ENCODE assay signal across 1 cellular context in the genomic region with DNA sequence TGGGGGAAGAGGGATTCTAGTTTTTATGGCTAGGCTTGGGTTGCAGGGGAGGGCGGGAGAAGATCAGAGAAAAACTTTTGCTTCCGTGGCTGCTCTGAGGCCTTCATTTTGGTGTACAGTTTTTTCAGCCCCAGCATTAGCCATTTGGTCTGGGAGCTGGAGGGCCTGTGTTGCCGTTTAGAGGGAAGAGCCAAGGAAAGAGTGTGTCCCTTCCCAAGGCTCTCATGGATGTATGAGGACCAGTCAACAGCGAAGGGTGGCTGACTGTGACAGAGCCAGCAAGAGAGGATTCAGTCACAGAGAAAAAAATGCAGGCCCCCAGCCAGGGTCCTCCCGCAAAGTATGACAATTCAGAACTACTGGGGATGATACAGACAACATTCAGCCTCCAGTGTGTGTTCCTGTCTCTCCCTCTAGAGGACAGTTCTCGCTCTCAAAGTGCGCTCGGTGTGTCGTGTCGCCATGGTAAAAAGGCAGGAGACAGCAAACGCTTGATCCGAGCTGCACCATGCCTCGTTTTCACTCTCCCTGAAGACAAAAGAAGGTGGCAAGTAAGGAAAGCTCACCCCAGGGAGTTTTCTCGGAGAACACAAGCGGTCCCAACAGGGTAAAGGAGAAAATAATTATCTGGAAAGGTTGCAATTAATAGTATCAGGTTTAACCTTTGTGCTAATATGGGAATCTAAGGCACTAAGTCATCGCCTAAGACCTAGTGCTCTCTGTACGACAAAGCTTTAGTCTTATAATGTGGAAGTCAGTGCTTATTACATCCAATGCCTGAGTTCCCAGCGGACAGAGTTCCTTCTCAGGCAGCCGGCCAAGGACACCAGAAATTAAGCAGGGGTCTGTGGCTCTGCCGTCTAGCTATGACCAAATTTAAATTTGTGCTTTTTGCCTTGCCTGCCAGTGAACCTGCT.
TF ChIP-seq lines count a peak whose summit lies in the region.

No MANE protein-coding gene starts in this region.

TF ChIP-seq in K562, 482 proteins besides CTCF, POLR2A, EP300 and RAD21 (continued from another document and continues in another):
- TF ChIP-seq, protein P1, sequence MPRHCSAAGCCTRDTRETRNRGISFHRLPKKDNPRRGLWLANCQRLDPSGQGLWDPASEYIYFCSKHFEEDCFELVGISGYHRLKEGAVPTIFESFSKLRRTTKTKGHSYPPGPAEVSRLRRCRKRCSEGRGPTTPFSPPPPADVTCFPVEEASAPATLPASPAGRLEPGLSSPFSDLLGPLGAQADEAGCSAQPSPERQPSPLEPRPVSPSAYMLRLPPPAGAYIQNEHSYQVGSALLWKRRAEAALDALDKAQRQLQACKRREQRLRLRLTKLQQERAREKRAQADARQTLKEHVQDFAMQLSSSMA (CRISPR knock-in tag; IDR thresholded peaks at IDR 0.05) = no peak
- TF ChIP-seq, protein P2, sequence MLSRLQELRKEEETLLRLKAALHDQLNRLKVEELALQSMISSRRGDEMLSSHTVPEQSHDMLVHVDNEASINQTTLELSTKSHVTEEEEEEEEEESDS (CRISPR knock-in tag; IDR thresholded peaks at IDR 0.05) = no peak
- TF ChIP-seq EZH2 (IDR thresholded peaks at IDR 0.05; ENCODE audit: borderline replicate concordance, low read depth, low read length) = no peak
- TF ChIP-seq, protein P3, sequence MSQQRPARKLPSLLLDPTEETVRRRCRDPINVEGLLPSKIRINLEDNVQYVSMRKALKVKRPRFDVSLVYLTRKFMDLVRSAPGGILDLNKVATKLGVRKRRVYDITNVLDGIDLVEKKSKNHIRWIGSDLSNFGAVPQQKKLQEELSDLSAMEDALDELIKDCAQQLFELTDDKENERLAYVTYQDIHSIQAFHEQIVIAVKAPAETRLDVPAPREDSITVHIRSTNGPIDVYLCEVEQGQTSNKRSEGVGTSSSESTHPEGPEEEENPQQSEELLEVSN (IDR thresholded peaks at IDR 0.05; ENCODE audit: borderline replicate concordance in 1 of 2, extremely low read depth in 1 of 2, insufficient read depth in 1 of 2, insufficient read length in 1 of 2, low read depth in 1 of 2, low read length in 1 of 2, poor library complexity in 1 of 2, severe bottlenecking in 1 of 2) = no peak
- peak; percentile 49 for TF ChIP-seq CTBP1 (IDR thresholded peaks at IDR 0.05; ENCODE audit: borderline replicate concordance)
- no peak for TF ChIP-seq KAT2B (IDR thresholded peaks at IDR 0.05; ENCODE audit: low read depth, low read length)
- TF ChIP-seq, protein P4, sequence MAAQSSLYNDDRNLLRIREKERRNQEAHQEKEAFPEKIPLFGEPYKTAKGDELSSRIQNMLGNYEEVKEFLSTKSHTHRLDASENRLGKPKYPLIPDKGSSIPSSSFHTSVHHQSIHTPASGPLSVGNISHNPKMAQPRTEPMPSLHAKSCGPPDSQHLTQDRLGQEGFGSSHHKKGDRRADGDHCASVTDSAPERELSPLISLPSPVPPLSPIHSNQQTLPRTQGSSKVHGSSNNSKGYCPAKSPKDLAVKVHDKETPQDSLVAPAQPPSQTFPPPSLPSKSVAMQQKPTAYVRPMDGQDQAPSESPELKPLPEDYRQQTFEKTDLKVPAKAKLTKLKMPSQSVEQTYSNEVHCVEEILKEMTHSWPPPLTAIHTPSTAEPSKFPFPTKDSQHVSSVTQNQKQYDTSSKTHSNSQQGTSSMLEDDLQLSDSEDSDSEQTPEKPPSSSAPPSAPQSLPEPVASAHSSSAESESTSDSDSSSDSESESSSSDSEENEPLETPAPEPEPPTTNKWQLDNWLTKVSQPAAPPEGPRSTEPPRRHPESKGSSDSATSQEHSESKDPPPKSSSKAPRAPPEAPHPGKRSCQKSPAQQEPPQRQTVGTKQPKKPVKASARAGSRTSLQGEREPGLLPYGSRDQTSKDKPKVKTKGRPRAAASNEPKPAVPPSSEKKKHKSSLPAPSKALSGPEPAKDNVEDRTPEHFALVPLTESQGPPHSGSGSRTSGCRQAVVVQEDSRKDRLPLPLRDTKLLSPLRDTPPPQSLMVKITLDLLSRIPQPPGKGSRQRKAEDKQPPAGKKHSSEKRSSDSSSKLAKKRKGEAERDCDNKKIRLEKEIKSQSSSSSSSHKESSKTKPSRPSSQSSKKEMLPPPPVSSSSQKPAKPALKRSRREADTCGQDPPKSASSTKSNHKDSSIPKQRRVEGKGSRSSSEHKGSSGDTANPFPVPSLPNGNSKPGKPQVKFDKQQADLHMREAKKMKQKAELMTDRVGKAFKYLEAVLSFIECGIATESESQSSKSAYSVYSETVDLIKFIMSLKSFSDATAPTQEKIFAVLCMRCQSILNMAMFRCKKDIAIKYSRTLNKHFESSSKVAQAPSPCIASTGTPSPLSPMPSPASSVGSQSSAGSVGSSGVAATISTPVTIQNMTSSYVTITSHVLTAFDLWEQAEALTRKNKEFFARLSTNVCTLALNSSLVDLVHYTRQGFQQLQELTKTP (IDR thresholded peaks at IDR 0.05; ENCODE audit: low read depth in 1 of 2, partially characterized antibody in 2 of 2) = no peak
- no peak for TF ChIP-seq RAD51 (IDR thresholded peaks at IDR 0.05; ENCODE audit: borderline replicate concordance, low read depth)
- TF ChIP-seq FOXK2 (conservative IDR thresholded peaks at IDR 0.05 in 1 of 2, IDR thresholded peaks at IDR 0.05 in 1 of 2; ENCODE audit: low read depth in 2 of 2) = no peak
- TF ChIP-seq POLR2AphosphoS2 (IDR thresholded peaks at IDR 0.05; ENCODE audit: low read length) = no peak
- no peak for TF ChIP-seq CEBPG (CRISPR knock-in tag; IDR thresholded peaks at IDR 0.05)
- no peak for TF ChIP-seq CEBPG (tag; conservative IDR thresholded peaks at IDR 0.05 in 1 of 2, IDR thresholded peaks at IDR 0.05 in 1 of 2)
- peak in 1 of 3 experiments; percentile 6 for TF ChIP-seq YY1 (IDR thresholded peaks at IDR 0.05; ENCODE audit: borderline replicate concordance in 1 of 3, control insufficient read depth in 1 of 3, extremely low read depth in 1 of 3, insufficient read depth in 3 of 3, insufficient read length in 1 of 3, insufficient replicate concordance in 2 of 3, low read depth in 1 of 3, low read length in 2 of 3)
- TF ChIP-seq TEAD2 (tag; IDR thresholded peaks at IDR 0.05) = no peak
- TF ChIP-seq CCNT2 (IDR thresholded peaks at IDR 0.05; ENCODE audit: borderline replicate concordance, extremely low read depth, insufficient read length, low read depth, low read length) = no peak
- TF ChIP-seq DIDO1 (tag; IDR thresholded peaks at IDR 0.05; ENCODE audit: low read depth) = no peak
- peak; percentile 44; the same call in 1 of the 2 replicates for TF ChIP-seq CBX1 (IDR thresholded peaks at IDR 0.05; ENCODE audit: low read depth)
- TF ChIP-seq SMARCC2 (IDR thresholded peaks at IDR 0.05; ENCODE audit: low read depth) = no peak
- TF ChIP-seq, protein P5, sequence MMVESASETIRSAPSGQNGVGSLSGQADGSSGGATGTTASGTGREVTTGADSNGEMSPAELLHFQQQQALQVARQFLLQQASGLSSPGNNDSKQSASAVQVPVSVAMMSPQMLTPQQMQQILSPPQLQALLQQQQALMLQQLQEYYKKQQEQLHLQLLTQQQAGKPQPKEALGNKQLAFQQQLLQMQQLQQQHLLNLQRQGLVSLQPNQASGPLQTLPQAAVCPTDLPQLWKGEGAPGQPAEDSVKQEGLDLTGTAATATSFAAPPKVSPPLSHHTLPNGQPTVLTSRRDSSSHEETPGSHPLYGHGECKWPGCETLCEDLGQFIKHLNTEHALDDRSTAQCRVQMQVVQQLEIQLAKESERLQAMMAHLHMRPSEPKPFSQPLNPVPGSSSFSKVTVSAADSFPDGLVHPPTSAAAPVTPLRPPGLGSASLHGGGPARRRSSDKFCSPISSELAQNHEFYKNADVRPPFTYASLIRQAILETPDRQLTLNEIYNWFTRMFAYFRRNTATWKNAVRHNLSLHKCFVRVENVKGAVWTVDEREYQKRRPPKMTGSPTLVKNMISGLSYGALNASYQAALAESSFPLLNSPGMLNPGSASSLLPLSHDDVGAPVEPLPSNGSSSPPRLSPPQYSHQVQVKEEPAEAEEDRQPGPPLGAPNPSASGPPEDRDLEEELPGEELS (CRISPR knock-in tag; IDR thresholded peaks at IDR 0.05; ENCODE audit: borderline replicate concordance) = no peak
- TF ChIP-seq HDAC8 (tag; IDR thresholded peaks at IDR 0.05) = no peak
- no peak for TF ChIP-seq NR2C2 (CRISPR knock-in tag; IDR thresholded peaks at IDR 0.05)
- TF ChIP-seq NR2C2 (tag; IDR thresholded peaks at IDR 0.05) = no peak
- TF ChIP-seq ARID1B (IDR thresholded peaks at IDR 0.05) = no peak
- TF ChIP-seq ZNF311 (CRISPR knock-in tag; IDR thresholded peaks at IDR 0.05) = no peak
- TF ChIP-seq, protein P6, sequence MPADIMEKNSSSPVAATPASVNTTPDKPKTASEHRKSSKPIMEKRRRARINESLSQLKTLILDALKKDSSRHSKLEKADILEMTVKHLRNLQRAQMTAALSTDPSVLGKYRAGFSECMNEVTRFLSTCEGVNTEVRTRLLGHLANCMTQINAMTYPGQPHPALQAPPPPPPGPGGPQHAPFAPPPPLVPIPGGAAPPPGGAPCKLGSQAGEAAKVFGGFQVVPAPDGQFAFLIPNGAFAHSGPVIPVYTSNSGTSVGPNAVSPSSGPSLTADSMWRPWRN (IDR thresholded peaks at IDR 0.05; ENCODE audit: low read depth) = no peak
- peak; percentile 33; the same call in 1 of the 2 replicates for TF ChIP-seq FOSL1 (tag; conservative IDR thresholded peaks at IDR 0.05)
- TF ChIP-seq, protein P7, sequence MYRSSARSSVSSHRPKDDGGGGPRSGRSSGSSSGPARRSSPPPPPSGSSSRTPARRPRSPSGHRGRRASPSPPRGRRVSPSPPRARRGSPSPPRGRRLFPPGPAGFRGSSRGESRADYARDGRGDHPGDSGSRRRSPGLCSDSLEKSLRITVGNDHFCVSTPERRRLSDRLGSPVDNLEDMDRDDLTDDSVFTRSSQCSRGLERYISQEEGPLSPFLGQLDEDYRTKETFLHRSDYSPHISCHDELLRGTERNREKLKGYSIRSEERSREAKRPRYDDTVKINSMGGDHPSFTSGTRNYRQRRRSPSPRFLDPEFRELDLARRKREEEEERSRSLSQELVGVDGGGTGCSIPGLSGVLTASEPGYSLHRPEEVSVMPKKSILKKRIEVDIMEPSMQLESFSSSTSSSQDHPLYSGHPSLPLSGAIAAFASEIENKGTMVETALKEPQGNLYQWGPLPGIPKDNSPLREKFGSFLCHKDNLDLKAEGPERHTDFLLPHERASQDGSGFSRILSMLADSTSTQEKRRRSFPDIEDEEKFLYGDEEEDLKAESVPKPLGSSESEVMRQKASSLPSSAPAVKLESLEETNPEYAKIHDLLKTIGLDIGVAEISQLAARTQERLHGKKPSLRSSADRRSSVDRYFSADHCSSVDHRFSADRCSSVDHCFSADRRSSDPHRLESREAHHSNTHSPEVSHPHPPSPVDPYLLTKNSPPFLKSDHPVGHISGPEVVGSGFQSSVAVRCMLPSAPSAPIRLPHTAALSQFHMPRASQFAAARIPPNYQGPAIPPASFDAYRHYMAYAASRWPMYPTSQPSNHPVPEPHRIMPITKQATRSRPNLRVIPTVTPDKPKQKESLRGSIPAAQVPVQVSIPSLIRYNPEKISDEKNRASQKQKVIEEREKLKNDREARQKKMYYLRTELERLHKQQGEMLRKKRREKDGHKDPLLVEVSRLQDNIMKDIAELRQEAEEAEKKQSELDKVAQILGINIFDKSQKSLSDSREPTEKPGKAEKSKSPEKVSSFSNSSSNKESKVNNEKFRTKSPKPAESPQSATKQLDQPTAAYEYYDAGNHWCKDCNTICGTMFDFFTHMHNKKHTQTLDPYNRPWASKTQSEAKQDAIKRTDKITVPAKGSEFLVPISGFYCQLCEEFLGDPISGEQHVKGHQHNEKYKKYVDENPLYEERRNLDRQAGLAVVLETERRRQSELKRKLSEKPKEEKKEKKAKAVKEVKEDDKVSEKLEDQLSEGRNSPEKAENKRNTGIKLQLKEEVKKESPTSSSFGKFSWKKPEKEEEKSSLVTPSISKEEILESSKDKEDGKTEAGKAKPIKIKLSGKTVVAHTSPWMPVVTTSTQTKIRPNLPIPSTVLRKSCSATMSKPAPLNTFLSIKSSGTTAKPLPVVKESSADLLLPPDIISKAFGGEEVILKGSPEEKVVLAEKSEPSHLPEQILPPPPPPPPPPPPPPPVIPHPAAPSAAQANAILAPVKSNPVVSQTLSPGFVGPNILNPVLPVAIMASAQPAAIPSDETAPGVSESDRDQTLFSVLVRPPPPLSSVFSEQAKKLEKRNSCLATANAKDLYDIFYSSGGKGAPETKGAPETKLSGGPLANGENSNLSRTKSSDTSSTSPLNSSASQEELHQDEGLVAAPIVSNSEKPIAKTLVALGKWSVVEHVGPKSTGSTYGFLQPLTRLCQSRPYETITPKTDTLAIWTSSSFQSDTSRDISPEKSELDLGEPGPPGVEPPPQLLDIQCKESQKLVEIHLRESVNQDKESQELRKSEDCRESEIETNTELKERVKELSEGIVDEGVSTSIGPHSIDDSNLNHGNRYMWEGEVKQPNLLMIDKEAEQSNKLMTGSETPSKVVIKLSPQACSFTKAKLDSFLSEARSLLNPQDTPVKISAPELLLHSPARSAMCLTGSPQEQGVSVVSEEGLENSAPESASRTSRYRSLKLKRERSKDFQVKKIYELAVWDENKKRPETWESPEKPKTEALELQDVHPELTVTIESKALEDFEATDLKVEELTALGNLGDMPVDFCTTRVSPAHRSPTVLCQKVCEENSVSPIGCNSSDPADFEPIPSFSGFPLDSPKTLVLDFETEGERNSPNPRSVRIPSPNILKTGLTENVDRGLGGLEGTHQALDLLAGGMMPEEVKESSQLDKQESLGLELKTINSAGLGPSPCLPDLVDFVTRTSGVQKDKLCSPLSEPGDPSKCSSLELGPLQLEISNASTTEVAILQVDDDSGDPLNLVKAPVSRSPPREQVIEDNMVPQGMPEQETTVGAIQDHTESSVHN (IDR thresholded peaks at IDR 0.05; ENCODE audit: borderline replicate concordance in 1 of 2, low read depth in 1 of 2) = no peak
- TF ChIP-seq XRCC4 (IDR thresholded peaks at IDR 0.05; ENCODE audit: extremely low read depth, insufficient read depth, insufficient read length) = no peak
- TF ChIP-seq CBFA2T2 (conservative IDR thresholded peaks at IDR 0.05) = no peak
- TF ChIP-seq ZNF76 (CRISPR knock-in tag; IDR thresholded peaks at IDR 0.05; ENCODE audit: borderline replicate concordance) = no peak
- no peak for TF ChIP-seq PRPF4 (IDR thresholded peaks at IDR 0.05; ENCODE audit: insufficient read depth, low read depth, low read length, poor library complexity, severe bottlenecking)
- TF ChIP-seq SRSF3 (IDR thresholded peaks at IDR 0.05; ENCODE audit: insufficient read depth, low read length) = no peak
- TF ChIP-seq, protein P8, sequence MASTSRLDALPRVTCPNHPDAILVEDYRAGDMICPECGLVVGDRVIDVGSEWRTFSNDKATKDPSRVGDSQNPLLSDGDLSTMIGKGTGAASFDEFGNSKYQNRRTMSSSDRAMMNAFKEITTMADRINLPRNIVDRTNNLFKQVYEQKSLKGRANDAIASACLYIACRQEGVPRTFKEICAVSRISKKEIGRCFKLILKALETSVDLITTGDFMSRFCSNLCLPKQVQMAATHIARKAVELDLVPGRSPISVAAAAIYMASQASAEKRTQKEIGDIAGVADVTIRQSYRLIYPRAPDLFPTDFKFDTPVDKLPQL (IDR thresholded peaks at IDR 0.05; ENCODE audit: extremely low read depth, insufficient read length) = no peak
- no peak for TF ChIP-seq SPI1 (IDR thresholded peaks at IDR 0.05; ENCODE audit: borderline replicate concordance, low read depth, low read length)
- peak; percentile 44 for TF ChIP-seq SMC3 (conservative IDR thresholded peaks at IDR 0.05; ENCODE audit: insufficient read depth, low read depth, low read length)
- TF ChIP-seq CHD2 (IDR thresholded peaks at IDR 0.05; ENCODE audit: low read depth, low read length) = no peak
- TF ChIP-seq SMARCE1 (IDR thresholded peaks at IDR 0.05) = no peak
